In the genomic region with DNA sequence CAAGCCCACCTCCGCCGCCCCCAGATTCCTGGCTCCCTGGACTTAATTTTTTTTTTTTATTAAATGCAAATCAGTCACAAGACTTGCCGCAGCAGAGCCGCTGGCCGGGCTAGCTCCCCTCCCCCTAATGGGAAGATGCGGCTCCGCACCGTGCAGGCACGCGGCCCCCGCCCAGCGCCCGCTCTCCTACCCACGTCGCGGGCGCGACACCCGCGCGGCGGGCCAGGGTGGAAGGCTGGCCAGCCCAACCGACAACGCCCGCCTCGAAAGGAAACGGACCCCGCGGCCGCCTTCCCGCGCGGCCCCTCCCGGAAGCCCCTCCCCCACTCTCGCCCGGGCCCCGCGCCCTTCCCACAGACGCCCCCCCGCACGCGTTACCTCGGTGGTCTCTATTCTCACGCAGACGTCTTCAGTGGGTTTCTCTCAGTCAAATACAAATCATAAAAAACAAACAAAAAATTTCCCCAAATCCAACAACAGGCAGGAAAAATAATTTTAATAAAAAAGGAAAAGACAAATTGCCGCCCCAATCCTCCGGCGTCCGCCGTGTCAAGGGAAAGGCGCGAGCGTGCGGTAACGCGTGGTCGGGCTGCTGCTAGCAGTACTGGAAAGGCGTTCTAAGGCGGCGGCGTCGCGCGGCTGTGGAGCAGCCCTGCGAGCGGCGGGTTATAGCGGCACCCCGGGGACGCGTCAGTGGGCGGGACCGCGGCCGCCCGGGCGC, we compare ENCODE assay signal across 1 cellular context.
TF ChIP-seq lines count a peak whose summit lies in the region.

Gene SLC38A2 (minus strand): TSS at position 643 of the 721 bp plus-strand sequence. CDS start 1,480 bp downstream, outside the sequence.

TF ChIP-seq in K562, 482 proteins besides CTCF, POLR2A, EP300 and RAD21 (continued from another document and continues in another):
- TF ChIP-seq, protein P1, sequence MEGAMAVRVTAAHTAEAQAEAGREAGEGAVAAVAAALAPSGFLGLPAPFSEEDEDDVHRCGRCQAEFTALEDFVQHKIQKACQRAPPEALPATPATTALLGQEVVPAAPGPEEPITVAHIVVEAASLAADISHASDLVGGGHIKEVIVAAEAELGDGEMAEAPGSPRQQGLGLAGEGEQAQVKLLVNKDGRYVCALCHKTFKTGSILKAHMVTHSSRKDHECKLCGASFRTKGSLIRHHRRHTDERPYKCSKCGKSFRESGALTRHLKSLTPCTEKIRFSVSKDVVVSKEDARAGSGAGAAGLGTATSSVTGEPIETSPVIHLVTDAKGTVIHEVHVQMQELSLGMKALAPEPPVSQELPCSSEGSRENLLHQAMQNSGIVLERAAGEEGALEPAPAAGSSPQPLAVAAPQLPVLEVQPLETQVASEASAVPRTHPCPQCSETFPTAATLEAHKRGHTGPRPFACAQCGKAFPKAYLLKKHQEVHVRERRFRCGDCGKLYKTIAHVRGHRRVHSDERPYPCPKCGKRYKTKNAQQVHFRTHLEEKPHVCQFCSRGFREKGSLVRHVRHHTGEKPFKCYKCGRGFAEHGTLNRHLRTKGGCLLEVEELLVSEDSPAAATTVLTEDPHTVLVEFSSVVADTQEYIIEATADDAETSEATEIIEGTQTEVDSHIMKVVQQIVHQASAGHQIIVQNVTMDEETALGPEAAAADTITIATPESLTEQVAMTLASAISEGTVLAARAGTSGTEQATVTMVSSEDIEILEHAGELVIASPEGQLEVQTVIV (CRISPR knock-in tag; IDR thresholded peaks at IDR 0.05; ENCODE audit: borderline replicate concordance): no peak
- TF ChIP-seq CBFA2T2 (conservative IDR thresholded peaks at IDR 0.05): 0 out of 2 replicates have a peak, but pooled peaks have one; percentile 5
- TF ChIP-seq ARID1B (IDR thresholded peaks at IDR 0.05): no peak; the same call in none of the 2 replicates
- no peak for TF ChIP-seq CHAMP1 (IDR thresholded peaks at IDR 0.05)
- no peak for TF ChIP-seq ZNF224 (CRISPR knock-in tag; IDR thresholded peaks at IDR 0.05)
- no peak for TF ChIP-seq PRMT5 (CRISPR knock-in tag; IDR thresholded peaks at IDR 0.05)
- TF ChIP-seq KAT8 (IDR thresholded peaks at IDR 0.05; ENCODE audit: low read depth): no peak
- TF ChIP-seq TBP (optimal IDR thresholded peaks at IDR 0.05; ENCODE audit: low read depth, low read length): no peak
- TF ChIP-seq HNRNPL (IDR thresholded peaks at IDR 0.05; ENCODE audit: low read depth, low read length): 0 out of 2 replicates have a peak, but pooled peaks have one; percentile 26
- TF ChIP-seq, protein P2, sequence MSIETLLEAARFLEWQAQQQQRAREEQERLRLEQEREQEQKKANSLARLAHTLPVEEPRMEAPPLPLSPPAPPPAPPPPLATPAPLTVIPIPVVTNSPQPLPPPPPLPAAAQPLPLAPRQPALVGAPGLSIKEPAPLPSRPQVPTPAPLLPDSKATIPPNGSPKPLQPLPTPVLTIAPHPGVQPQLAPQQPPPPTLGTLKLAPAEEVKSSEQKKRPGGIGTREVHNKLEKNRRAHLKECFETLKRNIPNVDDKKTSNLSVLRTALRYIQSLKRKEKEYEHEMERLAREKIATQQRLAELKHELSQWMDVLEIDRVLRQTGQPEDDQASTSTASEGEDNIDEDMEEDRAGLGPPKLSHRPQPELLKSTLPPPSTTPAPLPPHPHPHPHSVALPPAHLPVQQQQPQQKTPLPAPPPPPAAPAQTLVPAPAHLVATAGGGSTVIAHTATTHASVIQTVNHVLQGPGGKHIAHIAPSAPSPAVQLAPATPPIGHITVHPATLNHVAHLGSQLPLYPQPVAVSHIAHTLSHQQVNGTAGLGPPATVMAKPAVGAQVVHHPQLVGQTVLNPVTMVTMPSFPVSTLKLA (conservative IDR thresholded peaks at IDR 0.05): peak; percentile 86 to 91
- TF ChIP-seq, protein P3, sequence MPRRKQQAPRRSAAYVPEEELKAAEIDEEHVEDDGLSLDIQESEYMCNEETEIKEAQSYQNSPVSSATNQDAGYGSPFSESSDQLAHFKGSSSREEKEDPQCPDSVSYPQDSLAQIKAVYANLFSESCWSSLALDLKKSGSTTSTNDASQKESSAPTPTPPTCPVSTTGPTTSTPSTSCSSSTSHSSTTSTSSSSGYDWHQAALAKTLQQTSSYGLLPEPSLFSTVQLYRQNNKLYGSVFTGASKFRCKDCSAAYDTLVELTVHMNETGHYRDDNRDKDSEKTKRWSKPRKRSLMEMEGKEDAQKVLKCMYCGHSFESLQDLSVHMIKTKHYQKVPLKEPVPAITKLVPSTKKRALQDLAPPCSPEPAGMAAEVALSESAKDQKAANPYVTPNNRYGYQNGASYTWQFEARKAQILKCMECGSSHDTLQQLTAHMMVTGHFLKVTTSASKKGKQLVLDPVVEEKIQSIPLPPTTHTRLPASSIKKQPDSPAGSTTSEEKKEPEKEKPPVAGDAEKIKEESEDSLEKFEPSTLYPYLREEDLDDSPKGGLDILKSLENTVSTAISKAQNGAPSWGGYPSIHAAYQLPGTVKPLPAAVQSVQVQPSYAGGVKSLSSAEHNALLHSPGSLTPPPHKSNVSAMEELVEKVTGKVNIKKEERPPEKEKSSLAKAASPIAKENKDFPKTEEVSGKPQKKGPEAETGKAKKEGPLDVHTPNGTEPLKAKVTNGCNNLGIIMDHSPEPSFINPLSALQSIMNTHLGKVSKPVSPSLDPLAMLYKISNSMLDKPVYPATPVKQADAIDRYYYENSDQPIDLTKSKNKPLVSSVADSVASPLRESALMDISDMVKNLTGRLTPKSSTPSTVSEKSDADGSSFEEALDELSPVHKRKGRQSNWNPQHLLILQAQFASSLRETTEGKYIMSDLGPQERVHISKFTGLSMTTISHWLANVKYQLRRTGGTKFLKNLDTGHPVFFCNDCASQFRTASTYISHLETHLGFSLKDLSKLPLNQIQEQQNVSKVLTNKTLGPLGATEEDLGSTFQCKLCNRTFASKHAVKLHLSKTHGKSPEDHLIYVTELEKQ (CRISPR knock-in tag; IDR thresholded peaks at IDR 0.05): no peak
- no peak for TF ChIP-seq NCOA2 (IDR thresholded peaks at IDR 0.05; ENCODE audit: partially characterized antibody in 2 of 2)
- no peak for TF ChIP-seq PHB (CRISPR knock-in tag; IDR thresholded peaks at IDR 0.05)
- TF ChIP-seq, protein P4, sequence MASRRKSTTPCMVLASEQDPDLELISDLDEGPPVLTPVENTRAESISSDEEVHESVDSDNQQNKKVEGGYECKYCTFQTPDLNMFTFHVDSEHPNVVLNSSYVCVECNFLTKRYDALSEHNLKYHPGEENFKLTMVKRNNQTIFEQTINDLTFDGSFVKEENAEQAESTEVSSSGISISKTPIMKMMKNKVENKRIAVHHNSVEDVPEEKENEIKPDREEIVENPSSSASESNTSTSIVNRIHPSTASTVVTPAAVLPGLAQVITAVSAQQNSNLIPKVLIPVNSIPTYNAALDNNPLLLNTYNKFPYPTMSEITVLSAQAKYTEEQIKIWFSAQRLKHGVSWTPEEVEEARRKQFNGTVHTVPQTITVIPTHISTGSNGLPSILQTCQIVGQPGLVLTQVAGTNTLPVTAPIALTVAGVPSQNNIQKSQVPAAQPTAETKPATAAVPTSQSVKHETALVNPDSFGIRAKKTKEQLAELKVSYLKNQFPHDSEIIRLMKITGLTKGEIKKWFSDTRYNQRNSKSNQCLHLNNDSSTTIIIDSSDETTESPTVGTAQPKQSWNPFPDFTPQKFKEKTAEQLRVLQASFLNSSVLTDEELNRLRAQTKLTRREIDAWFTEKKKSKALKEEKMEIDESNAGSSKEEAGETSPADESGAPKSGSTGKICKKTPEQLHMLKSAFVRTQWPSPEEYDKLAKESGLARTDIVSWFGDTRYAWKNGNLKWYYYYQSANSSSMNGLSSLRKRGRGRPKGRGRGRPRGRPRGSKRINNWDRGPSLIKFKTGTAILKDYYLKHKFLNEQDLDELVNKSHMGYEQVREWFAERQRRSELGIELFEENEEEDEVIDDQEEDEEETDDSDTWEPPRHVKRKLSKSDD (conservative IDR thresholded peaks at IDR 0.05; ENCODE audit: low read length): peak; percentile 72; the same call in 1 of the 2 replicates
- TF ChIP-seq, protein P5, sequence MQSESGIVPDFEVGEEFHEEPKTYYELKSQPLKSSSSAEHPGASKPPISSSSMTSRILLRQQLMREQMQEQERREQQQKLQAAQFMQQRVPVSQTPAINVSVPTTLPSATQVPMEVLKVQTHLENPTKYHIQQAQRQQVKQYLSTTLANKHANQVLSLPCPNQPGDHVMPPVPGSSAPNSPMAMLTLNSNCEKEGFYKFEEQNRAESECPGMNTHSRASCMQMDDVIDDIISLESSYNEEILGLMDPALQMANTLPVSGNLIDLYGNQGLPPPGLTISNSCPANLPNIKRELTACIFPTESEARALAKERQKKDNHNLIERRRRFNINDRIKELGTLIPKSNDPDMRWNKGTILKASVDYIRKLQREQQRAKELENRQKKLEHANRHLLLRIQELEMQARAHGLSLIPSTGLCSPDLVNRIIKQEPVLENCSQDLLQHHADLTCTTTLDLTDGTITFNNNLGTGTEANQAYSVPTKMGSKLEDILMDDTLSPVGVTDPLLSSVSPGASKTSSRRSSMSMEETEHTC (IDR thresholded peaks at IDR 0.05): no peak
- peak; percentile 89 for TF ChIP-seq GTF2E2 (tag; IDR thresholded peaks at IDR 0.05)
- TF ChIP-seq CC2D1A (IDR thresholded peaks at IDR 0.05): no peak
- TF ChIP-seq SMARCE1 (IDR thresholded peaks at IDR 0.05): no peak
- peak; percentile 67; the same call in 1 of the 2 replicates for TF ChIP-seq NCOR1 (IDR thresholded peaks at IDR 0.05)
- peak; percentile 88 for TF ChIP-seq TAF9B (IDR thresholded peaks at IDR 0.05; ENCODE audit: partially characterized antibody)
- TF ChIP-seq MBD2 (IDR thresholded peaks at IDR 0.05; ENCODE audit: borderline replicate concordance, low read depth): peak; percentile 89
- peak; percentile 95 for TF ChIP-seq CBX1 (IDR thresholded peaks at IDR 0.05; ENCODE audit: low read depth)
- peak; percentile 93 for TF ChIP-seq PCBP1 (IDR thresholded peaks at IDR 0.05; ENCODE audit: low read depth, low read length, poor library complexity, severe bottlenecking)
- no peak for TF ChIP-seq PTRF (tag; IDR thresholded peaks at IDR 0.05)
- TF ChIP-seq SNRNP70 (optimal IDR thresholded peaks at IDR 0.05; ENCODE audit: low read depth, low read length): no peak
- no peak for TF ChIP-seq KLF6 (CRISPR knock-in tag; IDR thresholded peaks at IDR 0.05; ENCODE audit: borderline replicate concordance)
- no peak for TF ChIP-seq RFX5 (IDR thresholded peaks at IDR 0.05; ENCODE audit: low read depth, low read length)
- TF ChIP-seq PKNOX1 (IDR thresholded peaks at IDR 0.05): no peak
- no peak for TF ChIP-seq ZNF165 (CRISPR knock-in tag; IDR thresholded peaks at IDR 0.05; ENCODE audit: borderline replicate concordance)
- no peak for TF ChIP-seq ZNF583 (CRISPR knock-in tag; IDR thresholded peaks at IDR 0.05)
- no peak for TF ChIP-seq ZFP91 (CRISPR knock-in tag; IDR thresholded peaks at IDR 0.05)
- peak; percentile 90 for TF ChIP-seq SAFB (IDR thresholded peaks at IDR 0.05; ENCODE audit: borderline replicate concordance, low read depth, low read length)
- TF ChIP-seq NR4A1 (CRISPR knock-in tag; IDR thresholded peaks at IDR 0.05): no peak
- TF ChIP-seq NR4A1 (tag; IDR thresholded peaks at IDR 0.05): no peak
- TF ChIP-seq MEF2A (IDR thresholded peaks at IDR 0.05; ENCODE audit: control insufficient read depth, low read depth, low read length): no peak
- no peak for TF ChIP-seq RBM34 (IDR thresholded peaks at IDR 0.05; ENCODE audit: borderline replicate concordance, insufficient read depth, low read length)
- peak; percentile 86 for TF ChIP-seq THAP12 (CRISPR knock-in tag; IDR thresholded peaks at IDR 0.05)
